In the genomic region with DNA sequence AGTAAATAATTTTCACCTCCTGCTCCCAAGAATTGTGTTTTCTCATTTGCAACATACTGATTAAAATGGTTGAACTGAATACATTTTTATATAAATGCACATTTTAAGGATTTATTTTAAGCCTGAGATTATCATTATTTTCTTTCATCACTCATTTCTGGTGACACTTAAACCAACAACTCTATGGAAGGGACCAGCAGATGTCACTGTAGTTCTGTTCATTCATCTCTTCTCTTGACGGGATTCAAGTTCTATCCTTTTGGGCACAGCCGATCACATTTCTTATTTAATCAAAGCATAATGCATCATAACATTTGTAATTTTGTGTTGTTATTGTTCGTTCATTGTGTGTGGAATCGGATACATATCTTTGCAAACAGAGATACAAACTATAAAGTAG, we compare ENCODE assay signal across 9 cellular contexts.
A peak's percentile ranks its signal among the peaks of the same experiment; 100 is the strongest.
DNase-seq lines count a peak whose midpoint lies in the region; TF ChIP-seq lines count a peak whose summit lies in the region.
"Had no signal": no experiment of that assay in that cellular context is flagged by ENCODE, and none has a peak within 500 bp of the region (broad histone marks: within the 10 kb centered on the region; RNA-seq: fewer than 3 reads in every experiment).

No MANE protein-coding gene starts in this region.

- H3K79me2 ChIP-seq in PC-9 (ENCODE audit: low read depth): no peaks in the 10 kb centered on the region

- H2AFZ ChIP-seq in PC-9: no peak overlapping the region

- CTCF ChIA-PET in PC-9 (lab: Charles Lee): no interaction called here

- no peaks in the 10 kb centered on the region for H3K9me2 ChIP-seq in PC-9 (ENCODE audit: insufficient read depth)

- H3K27me3 ChIP-seq in PC-9 (ENCODE audit: insufficient read depth, low read depth): 0 out of 2 replicates have a peak, but pooled peaks cover 3% of the 10 kb centered on the region
- no peaks in the 10 kb centered on the region for H3K27me3 ChIP-seq in prostate gland (replicated peaks; ENCODE audit: insufficient read depth)

- H3K36me3 ChIP-seq in PC-9 (ENCODE audit: low read depth): no peaks in the 10 kb centered on the region
- no peaks in the 10 kb centered on the region for H3K36me3 ChIP-seq in prostate gland

- H3K27ac ChIP-seq in PC-9 (no peak overlapping the region), prostate gland (no peak overlapping the region)

- DNase-seq in NCI-H2107 treated with DMSO at 0.1 percent for 48 hours (lab: John Stamatoyannopoulos, UW; ENCODE audit: unreplicated experiment) (peak; percentile 9), NCI-H2107 (lab: John Stamatoyannopoulos, UW) (no peak), PC-9 (no peak), fibroblast of pulmonary artery (ENCODE audit: low read depth) (peak; percentile 74), prostate gland (ENCODE audit: low spot score) (peak; percentile 14), HuH-7 (ENCODE audit: low spot score) (no peak), A172 (ENCODE audit: low spot score) (no peak), middle frontal gyrus (ENCODE audit: extremely low spot score, low spot score) (no peak)

- TF ChIP-seq POLR2A in prostate gland (IDR thresholded peaks at IDR 0.05): no peak

- no TSS peak for BruUV-seq in PC-9 (replicated peaks; lab: Mats Ljungman, UMichigan)

- H3K4me3 ChIP-seq in PC-9 (no peak overlapping the region), fibroblast of pulmonary artery (replicated peaks; ENCODE audit: low read depth, low read length) (no peak overlapping the region), prostate gland (no peak overlapping the region)

- H3K4me1 ChIP-seq in PC-9 (replicated peaks; ENCODE audit: insufficient read depth): no peaks in the 10 kb centered on the region
- H3K4me1 ChIP-seq in prostate gland (replicated peaks): no peaks in the 10 kb centered on the region
- H3K4me1 ChIP-seq: Caco-2 had no signal

- no peak overlapping the region for H3K4me2 ChIP-seq in PC-9

- TF ChIP-seq CTCF in PC-9 (conservative IDR thresholded peaks at IDR 0.05): peak; percentile 25; the same call in 1 of the 2 replicates
- TF ChIP-seq CTCF in fibroblast of pulmonary artery (IDR thresholded peaks at IDR 0.05; ENCODE audit: low read length, missing control alignments): peak; percentile 54
- TF ChIP-seq CTCF in prostate gland (IDR thresholded peaks at IDR 0.05): peak in 3 of 4 experiments; percentile 32 to 59 (median 34)

- H3K9me3 ChIP-seq in PC-9 (ENCODE audit: insufficient read depth, low read depth): no peaks in the 10 kb centered on the region
- no peaks in the 10 kb centered on the region for H3K9me3 ChIP-seq in prostate gland
- H3K9me3 ChIP-seq: Caco-2 had no signal

- no peaks in the 10 kb centered on the region for H3F3A ChIP-seq in PC-9 (ENCODE audit: insufficient read depth, low read depth)

- no peaks in the 10 kb centered on the region for H4K20me1 ChIP-seq in PC-9 (ENCODE audit: insufficient read depth)

- intact Hi-C loops in PC-9 (cut with micrococcal nuclease; ENCODE audit: unreplicated experiment): no loop called here
- intact Hi-C loops in prostate gland (cut with DNase I): loop anchor here (5.0 kb wide), 2 partner anchors 474 to 1019 kb away; partner anchors contain the start of gene ZNF521

- 5% methylated on average over 4 of the region's 4 CpGs for WGBS in prostate gland

- POLR2A ChIA-PET in PC-9 (lab: Charles Lee; ENCODE audit: unreplicated experiment): no interaction called here

Comparison
In these comparisons a context has a peak if more than half of its experiments do, and no peak if none do; other contexts are left out.
1. DNase-seq: peak in NCI-H2107 treated with DMSO at 0.1 percent for 48 hours (single experiment), fibroblast of pulmonary artery (single experiment) and prostate gland (single experiment); none in NCI-H2107 (single experiment), PC-9 (0 of 2), HuH-7 (single experiment), A172 (single experiment) and middle frontal gyrus (single experiment).
2. Peak in every context shown above with its lines, with median percentiles within 50 percentile points of each other: CTCF ChIP-seq.